1 cellular context compared by ENCODE assay signal in genomic region chr12:87467893-87468292, GRCh38.
A peak's percentile ranks its signal among the peaks of the same experiment; 100 is the strongest.
TF ChIP-seq lines count a peak whose summit lies in the region.

No MANE protein-coding gene starts in this region.

TF ChIP-seq in GM23338, 12 proteins besides CTCF, POLR2A, EP300 and RAD21 (continued from another document):
- TF ChIP-seq ZNF462 (CRISPR knock-in tag; IDR thresholded peaks at IDR 0.05) (peak; percentile 92), EZH2phosphoT487 (IDR thresholded peaks at IDR 0.05; ENCODE audit: unreplicated experiment) (no peak)
